In genomic region chr6:3409699-3410384, GRCh38 we compare ENCODE assay signal across 16 cellular contexts. TPM values are rescaled to one million over a fixed set of nuclear protein-coding genes. Genes with fewer than 3 reads are reported as not detected.
DNase-seq lines count a peak whose midpoint lies in the region; ATAC-seq and TF ChIP-seq lines count a peak whose summit lies in the region.
"Had no signal": no experiment of that assay in that cellular context is flagged by ENCODE, and none has a peak within 500 bp of the region (broad histone marks: within the 10 kb centered on the region; RNA-seq: fewer than 3 reads in every experiment).

No MANE protein-coding gene starts in this region.

- H3K27me3 ChIP-seq in cardiac muscle cell = no peaks in the 10 kb centered on the region
- H3K27me3 ChIP-seq in esophagus (ENCODE audit: control insufficient read depth in 1 of 2, insufficient read depth in 2 of 2, low read length in 2 of 2) = no peaks in the 10 kb centered on the region
- H3K27me3 ChIP-seq in upper lobe of right lung = no peaks in the 10 kb centered on the region

- ATAC-seq in mucosa of descending colon (peak; percentile 71), upper lobe of right lung (peak; percentile 80)

- H3K27ac ChIP-seq in cardiac muscle cell = peak overlapping the region; percentile 79
- H3K27ac ChIP-seq in esophagus (ENCODE audit: low read depth in 2 of 2, low read length in 1 of 2) = peak overlapping the region; percentile 72 to 93
- H3K27ac ChIP-seq in upper lobe of right lung = peak overlapping the region; percentile 65

- H3K36me3 ChIP-seq in cardiac muscle cell = no peaks in the 10 kb centered on the region
- peaks cover 0 to 6% of the 10 kb centered on the region in 2 donors for H3K36me3 ChIP-seq in esophagus (ENCODE audit: control insufficient read depth in 2 of 2, insufficient read depth in 2 of 2, low read length in 1 of 2)
- no peaks in the 10 kb centered on the region for H3K36me3 ChIP-seq in mucosa of descending colon (ENCODE audit: low read depth)
- H3K36me3 ChIP-seq in upper lobe of right lung = no peaks in the 10 kb centered on the region

- peaks cover 3% of the 10 kb centered on the region for H3K27me3 Mint-ChIP-seq in nephron progenitor cell (ENCODE audit: low read depth, poor library complexity)

- H3K4me3 Mint-ChIP-seq in nephron progenitor cell = no peak overlapping the region
- H3K4me3 Mint-ChIP-seq: activated B cell treated with CpG ODN at 0.5 μM for 24 hours; central memory CD8-positive, alpha-beta T cell had no signal

- WGBS in esophagus, 2 donors = 48 to 55% methylated on average over 13 of the region's 13 CpGs

- H3K4me1 ChIP-seq in cardiac muscle cell (ENCODE audit: low read depth) = peaks cover 55% of the 10 kb centered on the region
- H3K4me1 ChIP-seq in esophagus (ENCODE audit: control insufficient read depth in 2 of 2, insufficient read depth in 2 of 2, low read length in 1 of 2) = peaks cover 0 to 11% of the 10 kb centered on the region in 2 donors
- H3K4me1 ChIP-seq in mucosa of descending colon (ENCODE audit: low read depth) = peaks cover 32% of the 10 kb centered on the region
- H3K4me1 ChIP-seq in upper lobe of right lung = peaks cover 35% of the 10 kb centered on the region

- H3K36me3 Mint-ChIP-seq in nephron progenitor cell (ENCODE audit: low read depth) = peaks cover 23% of the 10 kb centered on the region
- H3K36me3 Mint-ChIP-seq: activated naive CD4-positive, alpha-beta T cell treated with anti-CD3 and anti-CD28 coated beads, Interleukin-2, amount 50 U/mL, for 72 hours had no signal

- peaks cover 80% of the 10 kb centered on the region for H3K4me1 Mint-ChIP-seq in nephron progenitor cell

- DNase-seq in cardiac muscle cell (ENCODE audit: low read depth in 1 of 2, low spot score in 1 of 2) = peak in 1 of 2 donors; percentile 61
- no peak for DNase-seq in cardiac septum (ENCODE audit: low spot score)
- DNase-seq in mucosa of descending colon = peak; percentile 74 to 88 (median 76)
- peak; percentile 78 for DNase-seq in upper lobe of right lung
- no peak for DNase-seq in COR-L47 (lab: John Stamatoyannopoulos, UW)
- DNase-seq in nephron progenitor cell = no peak
- no peak for DNase-seq in activated naive CD4-positive, alpha-beta T cell (lab: John Stamatoyannopoulos, UW)
- DNase-seq: activated B cell treated with CpG ODN at 0.5 μM for 24 hours; hippocampal formation; NCI-H1105; stimulated activated CD4-positive, alpha-beta T cell treated with anti-CD3 and anti-CD28 coated beads, Interleukin-15, amount 100 ng/mL, for 24 hours had no signal

- no peak overlapping the region for H3K4me3 ChIP-seq in cardiac muscle cell
- H3K4me3 ChIP-seq in esophagus (ENCODE audit: low read depth in 1 of 2, low read length in 2 of 2) = no peak overlapping the region
- H3K4me3 ChIP-seq in mucosa of descending colon = no peak overlapping the region
- H3K4me3 ChIP-seq in upper lobe of right lung = no peak overlapping the region

- H3K27ac Mint-ChIP-seq in nephron progenitor cell = no peak overlapping the region
- H3K27ac Mint-ChIP-seq: activated B cell treated with CpG ODN at 0.5 μM for 24 hours; activated naive CD4-positive, alpha-beta T cell treated with anti-CD3 and anti-CD28 coated beads, Interleukin-2, amount 50 U/mL, for 72 hours had no signal

- intact Hi-C loops in cardiac septum (cut with DNase I) = loop anchor here (10.0 kb wide), 1 partner anchor 325 kb away; no protein-coding TSS in a partner anchor
- intact Hi-C loops in mucosa of descending colon (cut with DNase I, micrococcal nuclease) = no loop called here
- intact Hi-C loops in upper lobe of right lung (cut with DNase I) = no loop called here

- no peaks in the 10 kb centered on the region for H3K9me3 ChIP-seq in cardiac muscle cell (ENCODE audit: low read depth)
- H3K9me3 ChIP-seq in esophagus (ENCODE audit: control insufficient read depth in 2 of 2, insufficient read depth in 1 of 2, low read depth in 1 of 2, low read length in 1 of 2) = peaks cover 0 to 2% of the 10 kb centered on the region in 2 donors
- H3K9me3 ChIP-seq in mucosa of descending colon = no peaks in the 10 kb centered on the region
- no peaks in the 10 kb centered on the region for H3K9me3 ChIP-seq in upper lobe of right lung

- TF ChIP-seq CTCF in cardiac muscle cell (IDR thresholded peaks at IDR 0.05; ENCODE audit: low read depth, low read length) (no peak), mucosa of descending colon (IDR thresholded peaks at IDR 0.05) (no peak), upper lobe of right lung (IDR thresholded peaks at IDR 0.05) (no peak), nephron progenitor cell (IDR thresholded peaks at IDR 0.05) (no peak)

- peaks cover 18% of the 10 kb centered on the region for H3K9me3 Mint-ChIP-seq in nephron progenitor cell
- H3K9me3 Mint-ChIP-seq: activated naive CD4-positive, alpha-beta T cell treated with anti-CD3 and anti-CD28 coated beads, Interleukin-2, amount 50 U/mL, for 72 hours; central memory CD8-positive, alpha-beta T cell had no signal

RNA-seq across cellular contexts. Expression of gene SLC22A23, which starts 47.0 kb away (rescaled TPM):
- 14.6 and 24.9 TPM in 2 replicates for total RNA-seq in cardiac muscle cell
- 15.7 and 21.6 TPM in 2 replicates for polyA plus RNA-seq in cardiac muscle cell
- 3.2 TPM for total RNA-seq in cardiac septum
- 10 to 100 TPM; 12.5 to 15.4 TPM for polyA plus RNA-seq in esophagus
- 100 to 1,000 TPM in 1 of 3 donors, 10 to 100 TPM in 2; 61.5 to 160 (median 74.7) TPM for total RNA-seq in mucosa of descending colon
- 19.2 TPM for total RNA-seq in upper lobe of right lung
- total RNA-seq: OCI-LY7 had no signal
- polyA plus RNA-seq: AG04450 had no signal

Comparison
In these comparisons a context has a peak if more than half of its experiments do, and no peak if none do; other contexts are left out.
1. DNase-seq: peak in mucosa of descending colon (3 of 3) and upper lobe of right lung (single experiment); none in cardiac septum (single experiment), COR-L47 (single experiment), nephron progenitor cell (single experiment) and activated naive CD4-positive, alpha-beta T cell (0 of 4).
2. Peak in every context shown above with its lines, with median percentiles within 50 percentile points of each other: H3K27ac ChIP-seq.